ENCODE assay signal across 8 cellular contexts in genomic region chr22:46736705-46737104, GRCh38. TPM values are rescaled to one million over a fixed set of nuclear protein-coding genes. Genes with fewer than 3 reads are reported as not detected.
DNase-seq lines count a peak whose midpoint lies in the region; ATAC-seq and TF ChIP-seq lines count a peak whose summit lies in the region.

No MANE protein-coding gene starts in this region.

- peak overlapping the region; percentile 92 for H3K27ac Mint-ChIP-seq in activated CD8-positive, alpha-beta memory T cell treated with anti-CD3 and anti-CD28 coated beads, Interleukin-2, amount 10 ng/mL, durations not matched to agents 7 days and 5 days

- no peak for TF ChIP-seq POLR2A in right lobe of liver (IDR thresholded peaks at IDR 0.05)
- TF ChIP-seq POLR2A in tibial nerve (IDR thresholded peaks at IDR 0.05) = no peak

- intact Hi-C loops in right lobe of liver (cut with DNase I) = no loop called here

- H3K36me3 ChIP-seq in right lobe of liver (peaks cover 0 to 2% (median 0%) of the 10 kb centered on the region in 4 donors), tibial nerve (peaks cover 0 to 4% (median 0%) of the 10 kb centered on the region in 3 donors)

- TF ChIP-seq CTCF in astrocyte of the cerebellum (IDR thresholded peaks at IDR 0.05; ENCODE audit: low read depth, low read length, missing control alignments) (no peak), right lobe of liver (IDR thresholded peaks at IDR 0.05) (no peak), tibial nerve (IDR thresholded peaks at IDR 0.05) (no peak), GM13976 (IDR thresholded peaks at IDR 0.05; ENCODE audit: borderline replicate concordance, control extremely low read depth, extremely low read depth, insufficient read depth, missing control alignments) (no peak)

- H3K27me3 ChIP-seq in right lobe of liver (no peaks in the 10 kb centered on the region), tibial nerve (no peaks in the 10 kb centered on the region)

- H3K9me3 Mint-ChIP-seq in activated CD8-positive, alpha-beta memory T cell treated with anti-CD3 and anti-CD28 coated beads, Interleukin-2, amount 10 ng/mL, durations not matched to agents 7 days and 5 days (ENCODE audit: low read depth) = no peaks in the 10 kb centered on the region

- TF ChIP-seq EP300 in tibial nerve (IDR thresholded peaks at IDR 0.05) = no peak

- H3K4me3 ChIP-seq in astrocyte of the cerebellum (ENCODE audit: low read depth, low read length) = peak overlapping the region; percentile 71
- peak overlapping the region; percentile 82 to 86 (median 86) for H3K4me3 ChIP-seq in right lobe of liver
- H3K4me3 ChIP-seq in tibial nerve = peak overlapping the region in 3 of 4 donors; percentile 81 to 92 (median 85)

- H3K36me3 Mint-ChIP-seq in activated CD8-positive, alpha-beta memory T cell treated with anti-CD3 and anti-CD28 coated beads, Interleukin-2, amount 10 ng/mL, durations not matched to agents 7 days and 5 days = peaks cover 16% of the 10 kb centered on the region

- 16% methylated on average over 7 of the region's 8 CpGs for WGBS in right lobe of liver (ENCODE audit: insufficient coverage, low coverage, low lambda C conversion rate, missing lambda C conversion rate)
- 61 to 62% methylated on average over 8 of the region's 8 CpGs for WGBS in tibial nerve, 2 donors

- ATAC-seq in activated CD8-positive, alpha-beta memory T cell treated with anti-CD3 and anti-CD28 coated beads, Interleukin-2, amount 10 ng/mL, durations not matched to agents 7 days and 5 days = no peak
- ATAC-seq in right lobe of liver (no peak), HG02678 (IDR thresholded peaks at IDR 0.05; ENCODE audit: unreplicated experiment) (no peak)

- peak overlapping the region; percentile 86 for H3K4me3 Mint-ChIP-seq in activated CD8-positive, alpha-beta memory T cell treated with anti-CD3 and anti-CD28 coated beads, Interleukin-2, amount 10 ng/mL, durations not matched to agents 7 days and 5 days

- CTCF ChIA-PET in activated CD8-positive, alpha-beta memory T cell treated with anti-CD3 and anti-CD28 coated beads, Interleukin-2, amount 10 ng/mL, durations not matched to agents 7 days and 5 days (lab: Charles Lee) = interaction anchor here (0.7 to 2.2 kb wide), 3 partner anchors 10 to 173 kb away, joined by 3 to 7 read pairs (median 4); no protein-coding TSS in a partner anchor

- peaks cover 39% of the 10 kb centered on the region for H3K4me1 Mint-ChIP-seq in activated CD8-positive, alpha-beta memory T cell treated with anti-CD3 and anti-CD28 coated beads, Interleukin-2, amount 10 ng/mL, durations not matched to agents 7 days and 5 days

- in situ Hi-C loops in astrocyte of the cerebellum (cut with HindIII; ENCODE audit: low sequenced_read_pairs) = no loop called here
- in situ Hi-C loops in GM13976 (cut with MboI; ENCODE audit: low sequenced_read_pairs, unreplicated experiment) = no loop called here

- H3K9me3 ChIP-seq in right lobe of liver (no peaks in the 10 kb centered on the region), tibial nerve (no peaks in the 10 kb centered on the region)

- H3K27ac ChIP-seq in right lobe of liver (peak overlapping the region; percentile 73 to 90 (median 87)), tibial nerve (peak overlapping the region in 3 of 4 donors; percentile 92 to 96 (median 92))

- H3K4me1 ChIP-seq in right lobe of liver (peaks cover 0 to 82% (median 42%) of the 10 kb centered on the region in 4 donors), tibial nerve (peaks cover 0 to 81% (median 49%) of the 10 kb centered on the region in 4 donors)

- H3K27me3 Mint-ChIP-seq in activated CD8-positive, alpha-beta memory T cell treated with anti-CD3 and anti-CD28 coated beads, Interleukin-2, amount 10 ng/mL, durations not matched to agents 7 days and 5 days = no peaks in the 10 kb centered on the region

- DNase-seq in activated CD8-positive, alpha-beta memory T cell treated with anti-CD3 and anti-CD28 coated beads, Interleukin-2, amount 10 ng/mL, durations not matched to agents 7 days and 5 days = no peak
- no peak for DNase-seq in activated CD8-positive, alpha-beta memory T cell treated with anti-CD3 and anti-CD28 coated beads for 24 hours
- DNase-seq in astrocyte of the cerebellum (ENCODE audit: low read depth) (no peak), right lobe of liver (no peak), tibial nerve (ENCODE audit: low spot score in 2 of 2) (no peak), GM13976 (ENCODE audit: low spot score) (no peak), retina (no peak)

RNA-seq across cellular contexts. Expression of gene CERK, which starts 1.3 kb away (rescaled TPM):
- 10 to 100 TPM; 53.3 to 59.7 TPM for total RNA-seq in activated CD8-positive, alpha-beta memory T cell treated with anti-CD3 and anti-CD28 coated beads, Interleukin-2, amount 10 ng/mL, durations not matched to agents 7 days and 5 days
- total RNA-seq in right lobe of liver = 10 to 100 TPM in 5 of 6 experiments, 1 to 10 TPM in 1; 9.6 to 27.5 (median 18.5) TPM
- 10 to 100 TPM; 20.3 to 42.0 (median 24.7) TPM for total RNA-seq in tibial nerve

RNA-seq across cellular contexts. Expression of gene TBC1D22A, which starts 25.7 kb away (rescaled TPM):
- 10 to 100 TPM; 32.6 to 44.9 TPM for total RNA-seq in activated CD8-positive, alpha-beta memory T cell treated with anti-CD3 and anti-CD28 coated beads, Interleukin-2, amount 10 ng/mL, durations not matched to agents 7 days and 5 days
- total RNA-seq in right lobe of liver (10 to 100 TPM; 10.9 to 18.1 (median 14.0) TPM), tibial nerve (10 to 100 TPM; 27.3 to 35.4 (median 29.3) TPM)
